25 cellular contexts compared by ENCODE assay signal in the genomic region with DNA sequence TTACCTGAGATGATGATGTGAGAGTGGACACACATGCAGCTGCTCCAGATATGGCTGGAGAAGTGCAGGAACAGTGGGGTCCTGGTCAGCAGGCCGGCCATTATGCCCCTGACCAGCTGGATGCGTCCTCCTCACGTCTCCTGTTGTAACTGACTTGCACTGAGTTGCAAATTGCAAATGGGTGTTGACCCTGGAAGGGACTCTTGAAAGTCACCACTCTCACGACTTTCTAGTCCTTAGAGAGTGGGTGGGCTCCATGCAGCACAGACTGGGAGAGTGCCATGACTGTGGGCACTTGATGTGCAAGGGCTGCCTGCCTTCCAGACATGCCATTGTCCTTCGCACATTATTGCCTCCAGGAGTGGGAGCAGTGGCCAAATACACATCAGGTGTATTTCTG.
"Had no signal": no experiment of that assay in that cellular context is flagged by ENCODE, and none has a peak within 500 bp of the region (broad histone marks: within the 10 kb centered on the region; RNA-seq: fewer than 3 reads in every experiment).

No MANE protein-coding gene starts in this region.

- H3K36me3 Mint-ChIP-seq: natural killer cell had no signal

- H3K9me3 Mint-ChIP-seq: activated T-helper 17 cell treated with anti-CD3 and anti-CD28 coated beads, Interleukin-2, amount 50 U/mL, for 72 hours; natural killer cell had no signal

- H3K27me3 Mint-ChIP-seq: activated T-helper 17 cell treated with anti-CD3 and anti-CD28 coated beads, Interleukin-2, amount 50 U/mL, for 72 hours had no signal

- DNase-seq: activated CD4-positive, alpha-beta T cell treated with anti-CD3 and anti-CD28 coated beads for 48 hours; activated CD4-positive, alpha-beta T cell treated with anti-CD3 and anti-CD28 coated beads, Interleukin-2, amount 50 U/mL, for 48 hours; activated CD8-positive, alpha-beta memory T cell treated with anti-CD3 and anti-CD28 coated beads for 24 hours; activated CD8-positive, alpha-beta memory T cell treated with anti-CD3 and anti-CD28 coated beads, Interleukin-2, amount 50 U/mL, for 4 hours; activated gamma-delta T cell treated with Interleukin-2 at 50 U/mL for 16 hours; activated naive CD4-positive, alpha-beta T cell treated with anti-CD3 and anti-CD28 coated beads, Interleukin-2, amount 50 U/mL, for 16 hours; activated T-cell treated with anti-CD3 and anti-CD28 coated beads, Interleukin-2, amount 50 U/mL, for 1 hour; amniotic stem cell; brain microvascular endothelial cell; caudate nucleus; foreskin melanocyte; heart right ventricle; left colon; natural killer cell; posterior cingulate gyrus; right cardiac atrium; stimulated activated CD4-positive, alpha-beta T cell treated with anti-CD3 and anti-CD28 coated beads, Interleukin-15, amount 100 ng/mL, for 24 hours; stimulated activated CD4-positive, alpha-beta T cell treated with anti-CD3 and anti-CD28 coated beads, Interleukin-2, amount 100 ng/mL, for 24 hours; stimulated activated naive CD4-positive, alpha-beta T cell; T-helper 2 cell had no signal

- H3K4me3 Mint-ChIP-seq: activated T-helper 17 cell treated with anti-CD3 and anti-CD28 coated beads, Interleukin-2, amount 50 U/mL, for 72 hours; natural killer cell had no signal

- FAIRE-seq: astrocyte, keratinocyte had no signal

- H3K4me3 ChIP-seq: esophagus muscularis mucosa, heart right ventricle, tibial nerve had no signal

- H3K27ac ChIP-seq: brain microvascular endothelial cell, heart right ventricle, tibial nerve had no signal

- H3K36me3 ChIP-seq: brain microvascular endothelial cell, tibial nerve had no signal

- H3K4me1 ChIP-seq: tibial nerve had no signal

- H3K4me1 Mint-ChIP-seq: activated T-helper 17 cell treated with anti-CD3 and anti-CD28 coated beads, Interleukin-2, amount 50 U/mL, for 72 hours had no signal

- H3K27ac Mint-ChIP-seq: activated T-helper 17 cell treated with anti-CD3 and anti-CD28 coated beads, Interleukin-2, amount 50 U/mL, for 72 hours; natural killer cell had no signal

- ATAC-seq: activated T-helper 17 cell treated with anti-CD3 and anti-CD28 coated beads, Interleukin-2, amount 50 U/mL, for 72 hours; heart right ventricle; left colon; natural killer cell; right cardiac atrium had no signal

- H3K27me3 ChIP-seq: brain microvascular endothelial cell, esophagus muscularis mucosa, heart right ventricle, tibial nerve had no signal

- H3K9me3 ChIP-seq: esophagus muscularis mucosa, heart right ventricle, tibial nerve had no signal
